ENCODE assay signal across 24 cellular contexts in genomic region chr4:153592090-153592489, GRCh38.
"Had no signal": no experiment of that assay in that cellular context is flagged by ENCODE, and none has a peak within 500 bp of the region (broad histone marks: within the 10 kb centered on the region; RNA-seq: fewer than 3 reads in every experiment).

No MANE protein-coding gene starts in this region.

- H3K27ac ChIP-seq: body of pancreas, cardiac muscle cell, esophagus squamous epithelium, heart right ventricle, right lobe of liver, transverse colon, vagina, VCaP had no signal

- ATAC-seq: activated CD4-positive, CD25-positive, alpha-beta regulatory T cell treated with anti-CD3 and anti-CD28 coated beads, Interleukin-2, amount 50 U/mL, for 24 hours; body of pancreas; heart right ventricle; left cardiac atrium; stimulated activated memory B cell treated with anti-CD40 and anti-IgM and Interleukin-4, amounts not matched to agents 10 μg/mL and 1 μg/mL and 100 μg/mL, for 72 hours had no signal

- H3K36me3 ChIP-seq: cardiac muscle cell had no signal

- H3K27me3 ChIP-seq: body of pancreas, cardiac muscle cell, esophagus squamous epithelium, heart right ventricle, right lobe of liver, transverse colon, vagina had no signal

- H3K4me3 Mint-ChIP-seq: activated CD4-positive, alpha-beta T cell treated with anti-CD3 and anti-CD28 coated beads, Interleukin-2, amount 10 ng/mL, durations not matched to agents 7 days and 5 days; endodermal cell; neural crest cell; stimulated activated memory B cell treated with anti-CD40 and anti-IgM and Interleukin-4, amounts not matched to agents 10 μg/mL and 1 μg/mL and 100 μg/mL, for 72 hours had no signal

- H3K4me1 Mint-ChIP-seq: stimulated activated memory B cell treated with anti-CD40 and anti-IgM and Interleukin-4, amounts not matched to agents 10 μg/mL and 1 μg/mL and 100 μg/mL, for 72 hours had no signal

- H3K4me2 ChIP-seq: smooth muscle cell had no signal

- H3K9me3 ChIP-seq: body of pancreas, esophagus squamous epithelium, heart right ventricle, right lobe of liver, transverse colon, vagina had no signal

- H3K4me1 ChIP-seq: body of pancreas, right lobe of liver, transverse colon had no signal

- H3K4me3 ChIP-seq: body of pancreas, cardiac muscle cell, esophagus squamous epithelium, heart right ventricle, right lobe of liver, smooth muscle cell, transverse colon, vagina had no signal

- H3K9me3 Mint-ChIP-seq: activated CD4-positive, alpha-beta T cell treated with anti-CD3 and anti-CD28 coated beads, Interleukin-2, amount 10 ng/mL, durations not matched to agents 7 days and 5 days; endodermal cell; neural crest cell; stimulated activated memory B cell treated with anti-CD40 and anti-IgM and Interleukin-4, amounts not matched to agents 10 μg/mL and 1 μg/mL and 100 μg/mL, for 72 hours had no signal

- H3K27ac Mint-ChIP-seq: activated CD4-positive, alpha-beta T cell treated with anti-CD3 and anti-CD28 coated beads, Interleukin-2, amount 10 ng/mL, durations not matched to agents 7 days and 5 days; endodermal cell; stimulated activated memory B cell treated with anti-CD40 and anti-IgM and Interleukin-4, amounts not matched to agents 10 μg/mL and 1 μg/mL and 100 μg/mL, for 72 hours had no signal

- H3K27me3 Mint-ChIP-seq: activated CD4-positive, alpha-beta T cell treated with anti-CD3 and anti-CD28 coated beads, Interleukin-2, amount 10 ng/mL, durations not matched to agents 7 days and 5 days; stimulated activated memory B cell treated with anti-CD40 and anti-IgM and Interleukin-4, amounts not matched to agents 10 μg/mL and 1 μg/mL and 100 μg/mL, for 72 hours had no signal

- DNase-seq: activated CD4-positive, alpha-beta T cell treated with anti-CD3 and anti-CD28 coated beads, Interleukin-2, amount 10 ng/mL, durations not matched to agents 7 days and 5 days; activated CD8-positive, alpha-beta memory T cell treated with anti-CD3 and anti-CD28 coated beads for 24 hours; activated CD8-positive, alpha-beta memory T cell treated with anti-CD3 and anti-CD28 coated beads, Interleukin-2, amount 50 U/mL, for 4 hours; activated naive CD4-positive, alpha-beta T cell treated with Interleukin-2 at 50 U/mL for 16 hours; activated T-cell treated with anti-CD3 and anti-CD28 coated beads, Interleukin-2, amount 50 U/mL, for 48 hours; anterior cingulate cortex; body of pancreas; cortex of kidney; endodermal cell; esophagus squamous epithelium; heart right ventricle; islet precursor cell; left cardiac atrium; occipital lobe; right lobe of liver; stimulated activated CD4-positive, alpha-beta T cell treated with anti-CD3 and anti-CD28 coated beads, Interleukin-15, amount 100 ng/mL, for 24 hours; transverse colon had no signal
